In genomic region chr11:67288452-67289225, GRCh38 we compare ENCODE assay signal across 8 cellular contexts.
DNase-seq lines count a peak whose midpoint lies in the region; FAIRE-seq and TF ChIP-seq lines count a peak whose summit lies in the region.

No MANE protein-coding gene starts in this region.

- peaks cover 76% of the 10 kb centered on the region for H3K36me3 ChIP-seq in neutrophil

- peaks cover 87 to 91% of the 10 kb centered on the region in 2 experiments for H3K4me1 ChIP-seq in neutrophil (ENCODE audit: control insufficient read depth in 1 of 2, insufficient read depth in 1 of 2, low read depth in 1 of 2, low read length in 1 of 2)

- TF ChIP-seq CTCF in LNCAP (IDR thresholded peaks at IDR 0.05): peak; percentile 24; the same call in 1 of the 2 replicates
- TF ChIP-seq CTCF in neutrophil (IDR thresholded peaks at IDR 0.05): peak; percentile 71

- FAIRE-seq in G401.6 (lab: Jason Lieb, UNC): peak; percentile 15

- peak overlapping the region; percentile 87 to 95 for H3K4me3 ChIP-seq in neutrophil (ENCODE audit: low read depth in 1 of 2, low read length in 1 of 2)

- no peaks in the 10 kb centered on the region for H3K9me3 ChIP-seq in neutrophil

- peak; percentile 67 for DNase-seq in GOT3 (lab: John Stamatoyannopoulos, UW)
- peak; percentile 79 to 91 for DNase-seq in SHP77 (lab: John Stamatoyannopoulos, UW)
- peak; percentile 84 for DNase-seq in activated gamma-delta T cell treated with anti-CD3 and anti-CD28 coated beads, Interleukin-2, amount 50 U/mL, for 16 hours (ENCODE audit: low read depth)
- peak; percentile 80 for DNase-seq in foreskin melanocyte
- DNase-seq in substantia nigra (lab: John Stamatoyannopoulos, UW): peak in 47 of 49 donors; percentile 41 to 91 (median 77)

- peak overlapping the region; percentile 99 for H3K27ac ChIP-seq in neutrophil
- peak overlapping the region; percentile 96 for H3K27ac ChIP-seq in substantia nigra (ENCODE audit: low read depth, low read length, poor library complexity, severe bottlenecking)

- H3K27me3 ChIP-seq in neutrophil: no peaks in the 10 kb centered on the region

Comparison
In these comparisons a context has a peak if more than half of its experiments do, and no peak if none do; other contexts are left out.
1. Peak in every context shown above with its lines: DNase-seq, H3K4me3 ChIP-seq and H3K27ac ChIP-seq.